ENCODE assay signal across 10 cellular contexts in genomic region chr6:15479761-15480160, GRCh38.
A peak's percentile ranks its signal among the peaks of the same experiment; 100 is the strongest.
DNase-seq lines count a peak whose midpoint lies in the region; ATAC-seq and TF ChIP-seq lines count a peak whose summit lies in the region.
"Had no signal": no experiment of that assay in that cellular context is flagged by ENCODE, and none has a peak within 500 bp of the region (broad histone marks: within the 10 kb centered on the region; RNA-seq: fewer than 3 reads in every experiment).

No MANE protein-coding gene starts in this region.

- H3K36me3 ChIP-seq in right atrium auricular region (no peaks in the 10 kb centered on the region), sigmoid colon (peaks cover 0 to 4% (median 0%) of the 10 kb centered on the region in 4 donors)

- DNase-seq in Right ventricle myocardium inferior (ENCODE audit: missing footprints), result no peak
- DNase-seq in right atrium auricular region (ENCODE audit: low spot score), result no peak
- DNase-seq in activated T-helper 2 cell treated with anti-CD3 and anti-CD28 coated beads, Interferon-gamma antibody, Interleukin-2, Interleukin-4, amounts not matched to agents 10 μg/mL and 5 μg/mL and 100 μg/mL, durations not matched to agents 14 hours and 24 hours and 36 hours (ENCODE audit: low spot score), result no peak
- no peak for DNase-seq in left cardiac atrium
- DNase-seq in superior temporal gyrus (ENCODE audit: extremely low spot score), result peak; percentile 60
- DNase-seq in sigmoid colon, result no peak
- DNase-seq in T-helper 17 cell, result no peak
- DNase-seq: DMS53, testis had no signal

- WGBS in sigmoid colon, 2 donors, result 81 to 88% methylated on average over 5 of the region's 5 CpGs

- peaks cover 0 to 46% of the 10 kb centered on the region in 2 donors for H3K4me1 ChIP-seq in right atrium auricular region
- H3K4me1 ChIP-seq in sigmoid colon, result peaks cover 0 to 42% (median 22%) of the 10 kb centered on the region in 4 donors

- peak overlapping the region; percentile 19 for H3K27ac Mint-ChIP-seq in activated T-helper 2 cell treated with anti-CD3 and anti-CD28 coated beads, Interferon-gamma antibody, Interleukin-2, Interleukin-4, amounts not matched to agents 10 μg/mL and 5 μg/mL and 100 μg/mL, durations not matched to agents 14 hours and 24 hours and 36 hours
- no peak overlapping the region for H3K27ac Mint-ChIP-seq in T-helper 17 cell

- ATAC-seq in Right ventricle myocardium inferior (peak; percentile 36), left cardiac atrium (peak; percentile 59 to 62), T-helper 17 cell (no peak), GM18520 (IDR thresholded peaks at IDR 0.05; ENCODE audit: unreplicated experiment) (no peak)

- no peak overlapping the region for H3K4me3 Mint-ChIP-seq in activated T-helper 2 cell treated with anti-CD3 and anti-CD28 coated beads, Interferon-gamma antibody, Interleukin-2, Interleukin-4, amounts not matched to agents 10 μg/mL and 5 μg/mL and 100 μg/mL, durations not matched to agents 14 hours and 24 hours and 36 hours (ENCODE audit: low read depth)
- no peak overlapping the region for H3K4me3 Mint-ChIP-seq in T-helper 17 cell

- H3K36me3 Mint-ChIP-seq in activated T-helper 2 cell treated with anti-CD3 and anti-CD28 coated beads, Interferon-gamma antibody, Interleukin-2, Interleukin-4, amounts not matched to agents 10 μg/mL and 5 μg/mL and 100 μg/mL, durations not matched to agents 14 hours and 24 hours and 36 hours (ENCODE audit: low read depth), result peaks cover 60% of the 10 kb centered on the region
- peaks cover 5% of the 10 kb centered on the region for H3K36me3 Mint-ChIP-seq in T-helper 17 cell (ENCODE audit: low read depth)

- intact Hi-C loops in Right ventricle myocardium inferior (cut with DNase I) (loop anchor here (10.0 kb wide), 1 partner anchor 75 kb away; no protein-coding TSS in a partner anchor), left cardiac atrium (cut with DNase I) (loop anchor here in 1 of 2 donors (10.0 kb wide), 1 partner anchor 425 kb away; no protein-coding TSS in a partner anchor), sigmoid colon (cut with DNase I) (no loop called here)
- intact Hi-C loops in activated T-helper 2 cell treated with anti-CD3 and anti-CD28 coated beads, Interferon-gamma antibody, Interleukin-2, Interleukin-4, amounts not matched to agents 10 μg/mL and 5 μg/mL and 100 μg/mL, durations not matched to agents 14 hours and 24 hours and 36 hours (cut with micrococcal nuclease), result no loop called here

- H3K9me3 Mint-ChIP-seq in activated T-helper 2 cell treated with anti-CD3 and anti-CD28 coated beads, Interferon-gamma antibody, Interleukin-2, Interleukin-4, amounts not matched to agents 10 μg/mL and 5 μg/mL and 100 μg/mL, durations not matched to agents 14 hours and 24 hours and 36 hours, result no peaks in the 10 kb centered on the region

- H3K27me3 ChIP-seq in right atrium auricular region (no peaks in the 10 kb centered on the region), sigmoid colon (no peaks in the 10 kb centered on the region)
- H3K27me3 ChIP-seq: testis had no signal

- TF ChIP-seq POLR2A in sigmoid colon (IDR thresholded peaks at IDR 0.05), result no peak

- TF ChIP-seq CTCF in right atrium auricular region (IDR thresholded peaks at IDR 0.05), result no peak
- TF ChIP-seq CTCF in sigmoid colon (IDR thresholded peaks at IDR 0.05), result no peak

- H3K4me3 ChIP-seq in right atrium auricular region, result no peak overlapping the region
- no peak overlapping the region for H3K4me3 ChIP-seq in sigmoid colon
- H3K4me3 ChIP-seq: testis had no signal

- H3K9me3 ChIP-seq in right atrium auricular region (no peaks in the 10 kb centered on the region), sigmoid colon (no peaks in the 10 kb centered on the region), T-helper 17 cell (ENCODE audit: control insufficient read depth, low read length, poor library complexity, severe bottlenecking) (no peaks in the 10 kb centered on the region)
- H3K9me3 ChIP-seq: testis had no signal

- peaks cover 46% of the 10 kb centered on the region for H3K4me1 Mint-ChIP-seq in activated T-helper 2 cell treated with anti-CD3 and anti-CD28 coated beads, Interferon-gamma antibody, Interleukin-2, Interleukin-4, amounts not matched to agents 10 μg/mL and 5 μg/mL and 100 μg/mL, durations not matched to agents 14 hours and 24 hours and 36 hours (ENCODE audit: low read depth)
- peaks cover 35% of the 10 kb centered on the region for H3K4me1 Mint-ChIP-seq in T-helper 17 cell

- H3K27ac ChIP-seq in right atrium auricular region, result no peak overlapping the region
- no peak overlapping the region for H3K27ac ChIP-seq in sigmoid colon
- H3K27ac ChIP-seq: testis had no signal

- no peaks in the 10 kb centered on the region for H3K27me3 Mint-ChIP-seq in activated T-helper 2 cell treated with anti-CD3 and anti-CD28 coated beads, Interferon-gamma antibody, Interleukin-2, Interleukin-4, amounts not matched to agents 10 μg/mL and 5 μg/mL and 100 μg/mL, durations not matched to agents 14 hours and 24 hours and 36 hours (ENCODE audit: low read depth)
- no peaks in the 10 kb centered on the region for H3K27me3 Mint-ChIP-seq in T-helper 17 cell

- no peak for TF ChIP-seq EP300 in sigmoid colon (IDR thresholded peaks at IDR 0.05)

Comparison
In these comparisons a context has a peak if more than half of its experiments do, and no peak if none do; other contexts are left out.
1. ATAC-seq: peak in Right ventricle myocardium inferior (single experiment) and left cardiac atrium (2 of 2); none in T-helper 17 cell (single experiment) and GM18520 (single experiment).